In genomic region chr9:98404157-98404695, GRCh38 we compare ENCODE assay signal across 27 cellular contexts.
"Had no signal": no experiment of that assay in that cellular context is flagged by ENCODE, and none has a peak within 500 bp of the region (broad histone marks: within the 10 kb centered on the region; RNA-seq: fewer than 3 reads in every experiment).

No MANE protein-coding gene starts in this region.

- H3K79me2 ChIP-seq: hepatocyte had no signal

- H3K27me3 ChIP-seq: hepatocyte, pancreas, stomach, testis, thyroid gland, transverse colon, upper lobe of left lung had no signal

- DNase-seq: islet precursor cell; left ventricle myocardium inferior; mesendoderm; midbrain; mucosa of descending colon; naive thymus-derived CD4-positive, alpha-beta T cell; nucleus accumbens; pancreas; retina; right cardiac atrium; stimulated activated CD4-positive, alpha-beta T cell treated with anti-CD3 and anti-CD28 coated beads, Interleukin-12 subunit alpha, Interleukin-12 subunit beta, amount 100 ng/mL, for 4 hours; stimulated activated CD4-positive, alpha-beta T cell treated with anti-CD3 and anti-CD28 coated beads, Interleukin-15, amount 100 ng/mL, for 24 hours; stimulated activated CD4-positive, alpha-beta T cell treated with anti-CD3 and anti-CD28 coated beads, Interleukin-2, amount 100 ng/mL, for 24 hours; stimulated activated CD4-positive, alpha-beta T cell treated with anti-CD3 and anti-CD28 coated beads, Interleukin-4, amount 100 ng/mL, for 1 hour; stimulated activated naive B cell treated with anti-CD40 and anti-IgM and Interleukin-4, amounts not matched to agents 10 μg/mL and 1 μg/mL and 100 μg/mL, for 72 hours; stimulated activated naive CD8-positive, alpha-beta T cell treated with anti-CD3 and anti-CD28 coated beads, Interleukin-15, Interleukin-2, amounts not matched to agents 100 U/mL and 50 U/mL, for 24 hours; stomach; testis; thyroid gland; transverse colon; upper lobe of left lung had no signal

- H3K27ac ChIP-seq: hepatocyte, left ventricle myocardium inferior, pancreas, prostate gland, skin epidermis, stomach, testis, thyroid gland, transverse colon, upper lobe of left lung had no signal

- H3K9me3 ChIP-seq: left ventricle myocardium inferior, mucosa of descending colon, pancreas, prostate gland, stomach, testis, thyroid gland, transverse colon, upper lobe of left lung had no signal

- H3K36me3 ChIP-seq: left ventricle myocardium inferior, pancreas, prostate gland, stomach, thyroid gland, transverse colon, upper lobe of left lung had no signal

- H3K4me2 ChIP-seq: hepatocyte had no signal

- ATAC-seq: mucosa of descending colon; naive thymus-derived CD4-positive, alpha-beta T cell; natural killer cell treated with Interleukin-12 subunit alpha and Interleukin-12 subunit beta and Interleukin-15 and Interleukin-18, amount 100 ng/mL, for 72 hours; pancreas; right cardiac atrium; sciatic nerve; stimulated activated naive B cell treated with anti-CD40 and anti-IgM and Interleukin-4, amounts not matched to agents 10 μg/mL and 1 μg/mL and 100 μg/mL, for 72 hours; stimulated activated naive CD8-positive, alpha-beta T cell treated with anti-CD3 and anti-CD28 coated beads, Interleukin-15, Interleukin-2, amounts not matched to agents 100 U/mL and 50 U/mL, for 24 hours had no signal

- H2AFZ ChIP-seq: hepatocyte had no signal

- H3K4me1 ChIP-seq: left ventricle myocardium inferior, pancreas, prostate gland, stomach, testis, thyroid gland, transverse colon, upper lobe of left lung had no signal

- H3K4me3 ChIP-seq: hepatocyte, left ventricle myocardium inferior, lung, mucosa of descending colon, pancreas, prostate gland, skin epidermis, stomach, testis, thyroid gland, transverse colon, upper lobe of left lung had no signal
